In the genomic region with DNA sequence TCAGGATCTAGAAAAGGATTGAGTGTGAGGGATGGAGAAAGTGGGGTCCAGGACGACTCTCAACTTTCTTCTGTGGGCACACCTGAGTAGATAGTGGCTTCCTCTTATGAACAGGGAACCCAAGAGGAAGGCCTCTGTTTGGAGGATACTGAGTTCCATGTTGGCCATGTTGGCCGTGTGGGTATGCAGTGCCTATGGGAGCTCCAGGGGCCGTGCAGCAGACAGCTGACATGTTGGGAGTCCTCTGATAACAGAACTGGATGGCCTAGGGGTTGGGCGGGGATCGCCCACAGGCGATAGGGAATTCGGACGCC, we compare ENCODE assay signal across 8 cellular contexts. TPM values are rescaled to one million over a fixed set of nuclear protein-coding genes. Genes with fewer than 3 reads are reported as not detected.
DNase-seq lines count a peak whose midpoint lies in the region; ATAC-seq and TF ChIP-seq lines count a peak whose summit lies in the region.

No MANE protein-coding gene starts in this region.

- POLR2A ChIA-PET in BJ (lab: Charles Lee) = interaction anchor here (0.9 kb wide), 1 partner anchor 14 kb away, joined by 3 read pairs; no protein-coding TSS in a partner anchor
- POLR2A ChIA-PET in activated CD8-positive, alpha-beta T cell treated with anti-CD3 and anti-CD28 coated beads, Interleukin-2, amount 10 ng/mL, durations not matched to agents 7 days and 5 days (lab: Charles Lee) = interaction anchor here (0.6 to 2.6 kb wide), 26 partner anchors 10 to 981 kb away, joined by 3 to 31 read pairs (median 5); partner anchors contain the start of genes ARMH1, BTBD19, DMAP1 and KDM4A

- H3K9me3 Mint-ChIP-seq in activated CD8-positive, alpha-beta T cell treated with anti-CD3 and anti-CD28 coated beads, Interleukin-2, amount 10 ng/mL, durations not matched to agents 7 days and 5 days (ENCODE audit: insufficient read depth) = no peaks in the 10 kb centered on the region

- ATAC-seq in activated CD8-positive, alpha-beta T cell treated with anti-CD3 and anti-CD28 coated beads, Interleukin-2, amount 10 ng/mL, durations not matched to agents 7 days and 5 days = peak; percentile 19

- H3K4me3 Mint-ChIP-seq in activated CD8-positive, alpha-beta T cell treated with anti-CD3 and anti-CD28 coated beads, Interleukin-2, amount 10 ng/mL, durations not matched to agents 7 days and 5 days = peak overlapping the region; percentile 88

- H3K4me3 ChIP-seq in BJ (ENCODE audit: low read depth, low read length) = peak overlapping the region; percentile 67
- peak overlapping the region; percentile 58 for H3K4me3 ChIP-seq in HAP-1
- peak overlapping the region; percentile 81 for H3K4me3 ChIP-seq in iPS-18c (ENCODE audit: insufficient read depth, low read depth, low read length)

- peaks cover 27% of the 10 kb centered on the region for H3K4me1 Mint-ChIP-seq in activated CD8-positive, alpha-beta T cell treated with anti-CD3 and anti-CD28 coated beads, Interleukin-2, amount 10 ng/mL, durations not matched to agents 7 days and 5 days (ENCODE audit: low read depth)

- H3K27ac Mint-ChIP-seq in activated CD8-positive, alpha-beta T cell treated with anti-CD3 and anti-CD28 coated beads, Interleukin-2, amount 10 ng/mL, durations not matched to agents 7 days and 5 days = peak overlapping the region; percentile 97

- H3K9me3 ChIP-seq in HAP-1 = no peaks in the 10 kb centered on the region
- no peaks in the 10 kb centered on the region for H3K9me3 ChIP-seq in iPS-18c (ENCODE audit: control insufficient read depth, insufficient read depth, low read length)

- DNase-seq in BJ (ENCODE audit: low read depth) (no peak), HAP-1 (ENCODE audit: low spot score in 2 of 2) (no peak), substantia nigra (lab: John Stamatoyannopoulos, UW) (no peak), 8988T (no peak), NCI-H446 treated with DMSO at 0.1 percent for 48 hours (lab: John Stamatoyannopoulos, UW) (no peak), NCI-H82 treated with DMSO at 0.1 percent for 48 hours (lab: John Stamatoyannopoulos, UW; ENCODE audit: unreplicated experiment) (no peak)
- no peak for DNase-seq in activated CD8-positive, alpha-beta T cell treated with anti-CD3 and anti-CD28 coated beads, Interleukin-2, amount 10 ng/mL, durations not matched to agents 7 days and 5 days

- peaks cover 18% of the 10 kb centered on the region for H3K36me3 Mint-ChIP-seq in activated CD8-positive, alpha-beta T cell treated with anti-CD3 and anti-CD28 coated beads, Interleukin-2, amount 10 ng/mL, durations not matched to agents 7 days and 5 days (ENCODE audit: low read depth)

- peaks cover 13% of the 10 kb centered on the region for H3K4me1 ChIP-seq in HAP-1

- in situ Hi-C loops in HAP-1 (cut with MboI; ENCODE audit: low sequenced_read_pairs) = no loop called here

- CTCF ChIA-PET in BJ (lab: Yijun Ruan, JAX) = interaction anchor here (9.9 to 13.4 kb wide), 2 partner anchors 19 to 21 kb away, joined by 91 to 192 read pairs; no protein-coding TSS in a partner anchor
- CTCF ChIA-PET in activated CD8-positive, alpha-beta T cell treated with anti-CD3 and anti-CD28 coated beads, Interleukin-2, amount 10 ng/mL, durations not matched to agents 7 days and 5 days (lab: Charles Lee) = interaction anchor here (0.8 to 5.4 kb wide), 5 partner anchors 16 to 414 kb away, joined by 3 to 59 read pairs (median 5); no protein-coding TSS in a partner anchor

- TF ChIP-seq CTCF in BJ (IDR thresholded peaks at IDR 0.05; ENCODE audit: insufficient read depth, low read depth, low read length) = no peak

- H3K36me3 ChIP-seq in BJ (ENCODE audit: control insufficient read depth, insufficient read depth, low read length) = peaks cover 16% of the 10 kb centered on the region
- H3K36me3 ChIP-seq in HAP-1 (replicated peaks) = peaks cover 27% of the 10 kb centered on the region

- H3K27me3 Mint-ChIP-seq in activated CD8-positive, alpha-beta T cell treated with anti-CD3 and anti-CD28 coated beads, Interleukin-2, amount 10 ng/mL, durations not matched to agents 7 days and 5 days (ENCODE audit: low read depth) = no peaks in the 10 kb centered on the region

- H3K27me3 ChIP-seq in BJ (ENCODE audit: control insufficient read depth, insufficient read depth, low read length) (no peaks in the 10 kb centered on the region), HAP-1 (ENCODE audit: low read depth) (no peaks in the 10 kb centered on the region)

- H3K27ac ChIP-seq in substantia nigra (ENCODE audit: low read depth, low read length, poor library complexity, severe bottlenecking) = peak overlapping the region; percentile 88

RNA-seq across cellular contexts. Expression of gene TMEM53, which starts 43.0 kb away (rescaled TPM):
- 7.9 and 12.1 TPM in 2 replicates for polyA plus RNA-seq in BJ (2011; rRNA removed)
- polyA minus RNA-seq in BJ (2011; rRNA and poly(A)+ RNA removed) = 9.4 and 12.9 TPM in 2 replicates
- total RNA-seq in activated CD8-positive, alpha-beta T cell treated with anti-CD3 and anti-CD28 coated beads, Interleukin-2, amount 10 ng/mL, durations not matched to agents 7 days and 5 days = 1 to 10 TPM; 4.0 to 4.6 TPM

RNA-seq across cellular contexts. Expression of gene ARMH1, which starts 43.2 kb away (rescaled TPM):
- polyA plus RNA-seq in BJ (2011; rRNA removed) = 0.71 and 0.86 TPM in 2 replicates
- 0.43 TPM in 1 of 2 replicates, not detected in the other for polyA minus RNA-seq in BJ (2011; rRNA and poly(A)+ RNA removed)
- 10 to 100 TPM; 80.0 to 88.4 TPM for total RNA-seq in activated CD8-positive, alpha-beta T cell treated with anti-CD3 and anti-CD28 coated beads, Interleukin-2, amount 10 ng/mL, durations not matched to agents 7 days and 5 days
